ENCODE assay signal across 8 cellular contexts in the genomic region with DNA sequence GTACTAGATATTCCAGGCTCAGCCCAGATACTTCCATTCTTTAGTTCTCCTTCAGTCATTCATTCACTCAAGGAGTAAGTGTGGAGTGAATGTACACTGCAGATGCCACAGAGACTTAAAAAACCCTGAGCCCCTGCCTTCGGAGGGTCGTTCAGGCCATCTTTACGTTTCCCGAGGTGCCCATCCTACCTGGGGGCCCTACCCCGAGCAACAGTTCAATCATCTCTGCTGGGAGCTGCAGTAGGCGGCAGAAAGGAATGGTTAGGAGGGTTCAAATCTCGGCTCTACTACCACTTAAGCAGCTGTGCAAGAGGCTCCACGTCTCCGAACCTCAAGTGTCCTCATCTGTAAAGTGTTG. TPM values are rescaled to one million over a fixed set of nuclear protein-coding genes. Genes with fewer than 3 reads are reported as not detected.
A peak's percentile ranks its signal among the peaks of the same experiment; 100 is the strongest.
DNase-seq lines count a peak whose midpoint lies in the region; ATAC-seq, FAIRE-seq and TF ChIP-seq lines count a peak whose summit lies in the region.

No MANE protein-coding gene starts in this region.

- peaks cover 4% of the 10 kb centered on the region for H3K36me3 Mint-ChIP-seq in CD4-positive, CD25-positive, alpha-beta regulatory T cell
- peaks cover 23% of the 10 kb centered on the region for H3K36me3 Mint-ChIP-seq in effector memory CD8-positive, alpha-beta T cell (ENCODE audit: insufficient read depth)

- no peaks in the 10 kb centered on the region for H3K9me2 ChIP-seq in neural cell (ENCODE audit: insufficient read depth, low read length)

- FAIRE-seq in frontal cortex (lab: Jason Lieb, UNC), result no peak

- DNase-seq in CD4-positive, CD25-positive, alpha-beta regulatory T cell, result no peak
- DNase-seq in effector memory CD8-positive, alpha-beta T cell, result no peak
- no peak for DNase-seq in NOMO-1 (lab: John Stamatoyannopoulos, UW; ENCODE audit: unreplicated experiment in 2 of 2)
- no peak for DNase-seq in NCI-H2196 (lab: John Stamatoyannopoulos, UW; ENCODE audit: unreplicated experiment)
- no peak for DNase-seq in frontal cortex (ENCODE audit: low spot score in 2 of 2)

- no peaks in the 10 kb centered on the region for H3K9me3 ChIP-seq in CD4-positive, CD25-positive, alpha-beta regulatory T cell (ENCODE audit: control insufficient read depth in 2 of 2, low read length in 2 of 2)
- H3K9me3 ChIP-seq in KOPT-K1 (ENCODE audit: insufficient read depth, low read length, poor library complexity, severe bottlenecking), result no peaks in the 10 kb centered on the region
- H3K9me3 ChIP-seq in neural cell (ENCODE audit: low read length), result no peaks in the 10 kb centered on the region

- peaks cover 28% of the 10 kb centered on the region for H3K36me3 ChIP-seq in CD4-positive, CD25-positive, alpha-beta regulatory T cell (ENCODE audit: control insufficient read depth, insufficient read depth, low read length)
- peaks cover 41% of the 10 kb centered on the region for H3K36me3 ChIP-seq in KOPT-K1 (ENCODE audit: insufficient read depth, low read length)
- H3K36me3 ChIP-seq in neural cell (ENCODE audit: insufficient read depth, low read length), result no peaks in the 10 kb centered on the region

- peak overlapping the region; percentile 90 for H2AFZ ChIP-seq in neural cell (ENCODE audit: low read depth, low read length)

- peak overlapping the region; percentile 88 for H3K9ac ChIP-seq in neural cell (ENCODE audit: low read length)

- H3K27ac ChIP-seq in CD4-positive, CD25-positive, alpha-beta regulatory T cell (ENCODE audit: insufficient read depth, low read length, poor library complexity, severe bottlenecking), result peak overlapping the region; percentile 76
- peak overlapping the region; percentile 68 for H3K27ac ChIP-seq in KOPT-K1 (ENCODE audit: low read depth, low read length, poor library complexity, severe bottlenecking)
- peak overlapping the region; percentile 71 for H3K27ac ChIP-seq in neural cell (ENCODE audit: low read length)

- peak overlapping the region; percentile 74 to 97 (median 94) for H3K27ac Mint-ChIP-seq in CD4-positive, CD25-positive, alpha-beta regulatory T cell
- peak overlapping the region; percentile 92 to 96 for H3K27ac Mint-ChIP-seq in effector memory CD8-positive, alpha-beta T cell

- peak overlapping the region; percentile 99 for H3K4me2 ChIP-seq in neural cell (ENCODE audit: low read length)

- no peak for TF ChIP-seq EP300 in neural cell (conservative IDR thresholded peaks at IDR 0.05; ENCODE audit: poor library complexity, severe bottlenecking)

- H3K27me3 Mint-ChIP-seq in CD4-positive, CD25-positive, alpha-beta regulatory T cell, result no peaks in the 10 kb centered on the region
- peaks cover 0 to 19% of the 10 kb centered on the region in 2 donors for H3K27me3 Mint-ChIP-seq in effector memory CD8-positive, alpha-beta T cell

- TF ChIP-seq CTCF in neural cell (IDR thresholded peaks at IDR 0.05; ENCODE audit: poor library complexity, severe bottlenecking), result no peak

- H3K79me2 ChIP-seq in neural cell (replicated peaks; ENCODE audit: insufficient read depth, low read length), result peaks cover 18% of the 10 kb centered on the region

- H3K9me3 Mint-ChIP-seq in CD4-positive, CD25-positive, alpha-beta regulatory T cell, result peaks cover 0 to 2% (median 0%) of the 10 kb centered on the region in 7 donors
- no peaks in the 10 kb centered on the region for H3K9me3 Mint-ChIP-seq in effector memory CD8-positive, alpha-beta T cell

- TF ChIP-seq RAD21 in neural cell (conservative IDR thresholded peaks at IDR 0.05), result no peak

- peaks cover 4 to 37% (median 15%) of the 10 kb centered on the region in 4 donors for H3K4me1 Mint-ChIP-seq in CD4-positive, CD25-positive, alpha-beta regulatory T cell
- peaks cover 12 to 29% of the 10 kb centered on the region in 2 donors for H3K4me1 Mint-ChIP-seq in effector memory CD8-positive, alpha-beta T cell (ENCODE audit: low read depth in 2 of 2)

- no peak for ATAC-seq in CD4-positive, CD25-positive, alpha-beta regulatory T cell (ENCODE audit: low read depth in 2 of 2)
- ATAC-seq in effector memory CD8-positive, alpha-beta T cell (replicated peaks), result no peak
- no peak for ATAC-seq in GM21367 (IDR thresholded peaks at IDR 0.05; ENCODE audit: unreplicated experiment)

- H4K20me1 ChIP-seq in neural cell (ENCODE audit: insufficient read depth), result no peaks in the 10 kb centered on the region

- H3K4me1 ChIP-seq in CD4-positive, CD25-positive, alpha-beta regulatory T cell (ENCODE audit: control insufficient read depth, insufficient read depth, low read length, poor library complexity, severe bottlenecking), result peaks cover 22% of the 10 kb centered on the region

- peak overlapping the region; percentile 90 to 95 (median 94) for H3K4me3 Mint-ChIP-seq in CD4-positive, CD25-positive, alpha-beta regulatory T cell
- peak overlapping the region; percentile 86 to 90 for H3K4me3 Mint-ChIP-seq in effector memory CD8-positive, alpha-beta T cell

- no peaks in the 10 kb centered on the region for H3F3A ChIP-seq in neural cell (ENCODE audit: insufficient read depth, low read length, poor library complexity, severe bottlenecking)

- H3K27me3 ChIP-seq in CD4-positive, CD25-positive, alpha-beta regulatory T cell (ENCODE audit: control insufficient read depth, insufficient read depth, low read length), result no peaks in the 10 kb centered on the region
- H3K27me3 ChIP-seq in neural cell (ENCODE audit: insufficient read depth, low read depth, low read length), result no peaks in the 10 kb centered on the region

- peak overlapping the region; percentile 97 for H3K4me3 ChIP-seq in CD4-positive, CD25-positive, alpha-beta regulatory T cell (ENCODE audit: low read depth, low read length)
- H3K4me3 ChIP-seq in neural cell (ENCODE audit: low read length), result peak overlapping the region; percentile 87

TF ChIP-seq in neural cell, 6 proteins besides CTCF, POLR2A, EP300 and RAD21:
- TF ChIP-seq MXI1 (conservative IDR thresholded peaks at IDR 0.05; ENCODE audit: poor library complexity, severe bottlenecking), result no peak
- TF ChIP-seq, protein P1, sequence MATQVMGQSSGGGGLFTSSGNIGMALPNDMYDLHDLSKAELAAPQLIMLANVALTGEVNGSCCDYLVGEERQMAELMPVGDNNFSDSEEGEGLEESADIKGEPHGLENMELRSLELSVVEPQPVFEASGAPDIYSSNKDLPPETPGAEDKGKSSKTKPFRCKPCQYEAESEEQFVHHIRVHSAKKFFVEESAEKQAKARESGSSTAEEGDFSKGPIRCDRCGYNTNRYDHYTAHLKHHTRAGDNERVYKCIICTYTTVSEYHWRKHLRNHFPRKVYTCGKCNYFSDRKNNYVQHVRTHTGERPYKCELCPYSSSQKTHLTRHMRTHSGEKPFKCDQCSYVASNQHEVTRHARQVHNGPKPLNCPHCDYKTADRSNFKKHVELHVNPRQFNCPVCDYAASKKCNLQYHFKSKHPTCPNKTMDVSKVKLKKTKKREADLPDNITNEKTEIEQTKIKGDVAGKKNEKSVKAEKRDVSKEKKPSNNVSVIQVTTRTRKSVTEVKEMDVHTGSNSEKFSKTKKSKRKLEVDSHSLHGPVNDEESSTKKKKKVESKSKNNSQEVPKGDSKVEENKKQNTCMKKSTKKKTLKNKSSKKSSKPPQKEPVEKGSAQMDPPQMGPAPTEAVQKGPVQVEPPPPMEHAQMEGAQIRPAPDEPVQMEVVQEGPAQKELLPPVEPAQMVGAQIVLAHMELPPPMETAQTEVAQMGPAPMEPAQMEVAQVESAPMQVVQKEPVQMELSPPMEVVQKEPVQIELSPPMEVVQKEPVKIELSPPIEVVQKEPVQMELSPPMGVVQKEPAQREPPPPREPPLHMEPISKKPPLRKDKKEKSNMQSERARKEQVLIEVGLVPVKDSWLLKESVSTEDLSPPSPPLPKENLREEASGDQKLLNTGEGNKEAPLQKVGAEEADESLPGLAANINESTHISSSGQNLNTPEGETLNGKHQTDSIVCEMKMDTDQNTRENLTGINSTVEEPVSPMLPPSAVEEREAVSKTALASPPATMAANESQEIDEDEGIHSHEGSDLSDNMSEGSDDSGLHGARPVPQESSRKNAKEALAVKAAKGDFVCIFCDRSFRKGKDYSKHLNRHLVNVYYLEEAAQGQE (IDR thresholded peaks at IDR 0.05; ENCODE audit: borderline replicate concordance), result no peak
- no peak for TF ChIP-seq SMC3 (conservative IDR thresholded peaks at IDR 0.05; ENCODE audit: poor library complexity)
- no peak for TF ChIP-seq POLR2AphosphoS5 (IDR thresholded peaks at IDR 0.05)
- TF ChIP-seq EZH2 (IDR thresholded peaks at IDR 0.05; ENCODE audit: borderline replicate concordance, insufficient read depth, low read length, poor library complexity, severe bottlenecking), result no peak
- no peak for TF ChIP-seq TAF1 (IDR thresholded peaks at IDR 0.05; ENCODE audit: low read depth)
TF ChIP-seq in neural cell: peak in this region for 0.

RNA-seq across cellular contexts. Expression of a gene that starts 0.6 kb away (rescaled TPM):
- total RNA-seq in CD4-positive, CD25-positive, alpha-beta regulatory T cell, result 72.2 TPM
- 100 to 1,000 TPM; 139 to 155 (median 151) TPM for polyA plus RNA-seq in CD4-positive, CD25-positive, alpha-beta regulatory T cell
- polyA plus RNA-seq in neural cell, result 112 and 125 TPM in 2 replicates
- polyA minus RNA-seq in neural cell, result 74.5 and 81.4 TPM in 2 replicates
- 64.4 TPM for total RNA-seq in frontal cortex

RNA-seq across cellular contexts. Expression of a gene that starts 27.6 kb away (rescaled TPM):
- 1.1 TPM for total RNA-seq in CD4-positive, CD25-positive, alpha-beta regulatory T cell
- polyA plus RNA-seq in CD4-positive, CD25-positive, alpha-beta regulatory T cell, result under 1 TPM in 3 of 4 donors, not detected in 1; 0.47 to 0.92 (median 0.78) TPM
- 2.8 TPM in 1 of 2 replicates, not detected in the other for polyA plus RNA-seq in neural cell
- polyA minus RNA-seq in neural cell, result not detected in 2 replicates
- not detected for total RNA-seq in frontal cortex
